1 cellular context compared by ENCODE assay signal in the genomic region with DNA sequence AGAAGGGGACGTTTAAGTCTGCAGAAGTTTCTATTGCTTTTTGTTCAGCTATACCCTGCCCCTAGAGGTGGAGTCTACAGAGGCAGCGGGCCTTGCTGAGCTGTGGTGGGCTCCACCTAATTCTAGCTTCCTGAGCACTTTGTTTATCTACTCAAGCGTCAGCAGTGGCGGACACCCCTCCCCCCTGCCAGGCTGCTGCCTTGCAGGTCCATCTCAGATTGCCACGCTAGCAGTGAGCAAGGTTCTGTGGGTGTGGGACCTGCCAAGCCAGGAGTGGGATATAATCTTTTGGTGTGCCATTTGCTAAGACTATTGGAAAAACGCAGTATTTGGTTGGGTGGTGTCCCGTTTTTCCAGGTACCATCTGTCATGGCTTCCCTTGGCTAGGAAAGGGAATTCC.
A peak's percentile ranks its signal among the peaks of the same experiment; 100 is the strongest.
TF ChIP-seq lines count a peak whose summit lies in the region.

No MANE protein-coding gene starts in this region.

TF ChIP-seq in K562, 482 proteins besides CTCF, POLR2A, EP300 and RAD21 (continued from another document):
- TF ChIP-seq CTBP1 (IDR thresholded peaks at IDR 0.05; ENCODE audit: borderline replicate concordance): peak; percentile 24; the same call in 1 of the 2 replicates
- TF ChIP-seq SIRT6 (IDR thresholded peaks at IDR 0.05; ENCODE audit: low read depth, low read length): no peak
- TF ChIP-seq ILF3 (IDR thresholded peaks at IDR 0.05; ENCODE audit: borderline replicate concordance): no peak
- TF ChIP-seq, protein P1, sequence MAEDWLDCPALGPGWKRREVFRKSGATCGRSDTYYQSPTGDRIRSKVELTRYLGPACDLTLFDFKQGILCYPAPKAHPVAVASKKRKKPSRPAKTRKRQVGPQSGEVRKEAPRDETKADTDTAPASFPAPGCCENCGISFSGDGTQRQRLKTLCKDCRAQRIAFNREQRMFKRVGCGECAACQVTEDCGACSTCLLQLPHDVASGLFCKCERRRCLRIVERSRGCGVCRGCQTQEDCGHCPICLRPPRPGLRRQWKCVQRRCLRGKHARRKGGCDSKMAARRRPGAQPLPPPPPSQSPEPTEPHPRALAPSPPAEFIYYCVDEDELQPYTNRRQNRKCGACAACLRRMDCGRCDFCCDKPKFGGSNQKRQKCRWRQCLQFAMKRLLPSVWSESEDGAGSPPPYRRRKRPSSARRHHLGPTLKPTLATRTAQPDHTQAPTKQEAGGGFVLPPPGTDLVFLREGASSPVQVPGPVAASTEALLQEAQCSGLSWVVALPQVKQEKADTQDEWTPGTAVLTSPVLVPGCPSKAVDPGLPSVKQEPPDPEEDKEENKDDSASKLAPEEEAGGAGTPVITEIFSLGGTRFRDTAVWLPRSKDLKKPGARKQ (CRISPR knock-in tag; IDR thresholded peaks at IDR 0.05): no peak
- TF ChIP-seq, protein P2, sequence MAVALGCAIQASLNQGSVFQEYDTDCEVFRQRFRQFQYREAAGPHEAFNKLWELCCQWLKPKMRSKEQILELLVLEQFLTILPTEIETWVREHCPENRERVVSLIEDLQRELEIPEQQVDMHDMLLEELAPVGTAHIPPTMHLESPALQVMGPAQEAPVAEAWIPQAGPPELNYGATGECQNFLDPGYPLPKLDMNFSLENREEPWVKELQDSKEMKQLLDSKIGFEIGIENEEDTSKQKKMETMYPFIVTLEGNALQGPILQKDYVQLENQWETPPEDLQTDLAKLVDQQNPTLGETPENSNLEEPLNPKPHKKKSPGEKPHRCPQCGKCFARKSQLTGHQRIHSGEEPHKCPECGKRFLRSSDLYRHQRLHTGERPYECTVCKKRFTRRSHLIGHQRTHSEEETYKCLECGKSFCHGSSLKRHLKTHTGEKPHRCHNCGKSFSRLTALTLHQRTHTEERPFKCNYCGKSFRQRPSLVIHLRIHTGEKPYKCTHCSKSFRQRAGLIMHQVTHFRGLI (CRISPR knock-in tag; IDR thresholded peaks at IDR 0.05): no peak
- TF ChIP-seq TARDBP (IDR thresholded peaks at IDR 0.05): no peak
- TF ChIP-seq CBFA2T3 (IDR thresholded peaks at IDR 0.05): 0 out of 2 replicates have a peak, but pooled peaks have one; percentile 39
- no peak for TF ChIP-seq SMARCE1 (IDR thresholded peaks at IDR 0.05)
- no peak for TF ChIP-seq KDM1A (IDR thresholded peaks at IDR 0.05)
- no peak for TF ChIP-seq MAFF (IDR thresholded peaks at IDR 0.05; ENCODE audit: low read length)
- TF ChIP-seq CREB1 (IDR thresholded peaks at IDR 0.05): peak; percentile 35; the same call in 1 of the 2 replicates
- no peak for TF ChIP-seq CREB1 (CRISPR knock-in tag; IDR thresholded peaks at IDR 0.05)
- no peak for TF ChIP-seq ZNF224 (CRISPR knock-in tag; IDR thresholded peaks at IDR 0.05)
- TF ChIP-seq, protein P3, sequence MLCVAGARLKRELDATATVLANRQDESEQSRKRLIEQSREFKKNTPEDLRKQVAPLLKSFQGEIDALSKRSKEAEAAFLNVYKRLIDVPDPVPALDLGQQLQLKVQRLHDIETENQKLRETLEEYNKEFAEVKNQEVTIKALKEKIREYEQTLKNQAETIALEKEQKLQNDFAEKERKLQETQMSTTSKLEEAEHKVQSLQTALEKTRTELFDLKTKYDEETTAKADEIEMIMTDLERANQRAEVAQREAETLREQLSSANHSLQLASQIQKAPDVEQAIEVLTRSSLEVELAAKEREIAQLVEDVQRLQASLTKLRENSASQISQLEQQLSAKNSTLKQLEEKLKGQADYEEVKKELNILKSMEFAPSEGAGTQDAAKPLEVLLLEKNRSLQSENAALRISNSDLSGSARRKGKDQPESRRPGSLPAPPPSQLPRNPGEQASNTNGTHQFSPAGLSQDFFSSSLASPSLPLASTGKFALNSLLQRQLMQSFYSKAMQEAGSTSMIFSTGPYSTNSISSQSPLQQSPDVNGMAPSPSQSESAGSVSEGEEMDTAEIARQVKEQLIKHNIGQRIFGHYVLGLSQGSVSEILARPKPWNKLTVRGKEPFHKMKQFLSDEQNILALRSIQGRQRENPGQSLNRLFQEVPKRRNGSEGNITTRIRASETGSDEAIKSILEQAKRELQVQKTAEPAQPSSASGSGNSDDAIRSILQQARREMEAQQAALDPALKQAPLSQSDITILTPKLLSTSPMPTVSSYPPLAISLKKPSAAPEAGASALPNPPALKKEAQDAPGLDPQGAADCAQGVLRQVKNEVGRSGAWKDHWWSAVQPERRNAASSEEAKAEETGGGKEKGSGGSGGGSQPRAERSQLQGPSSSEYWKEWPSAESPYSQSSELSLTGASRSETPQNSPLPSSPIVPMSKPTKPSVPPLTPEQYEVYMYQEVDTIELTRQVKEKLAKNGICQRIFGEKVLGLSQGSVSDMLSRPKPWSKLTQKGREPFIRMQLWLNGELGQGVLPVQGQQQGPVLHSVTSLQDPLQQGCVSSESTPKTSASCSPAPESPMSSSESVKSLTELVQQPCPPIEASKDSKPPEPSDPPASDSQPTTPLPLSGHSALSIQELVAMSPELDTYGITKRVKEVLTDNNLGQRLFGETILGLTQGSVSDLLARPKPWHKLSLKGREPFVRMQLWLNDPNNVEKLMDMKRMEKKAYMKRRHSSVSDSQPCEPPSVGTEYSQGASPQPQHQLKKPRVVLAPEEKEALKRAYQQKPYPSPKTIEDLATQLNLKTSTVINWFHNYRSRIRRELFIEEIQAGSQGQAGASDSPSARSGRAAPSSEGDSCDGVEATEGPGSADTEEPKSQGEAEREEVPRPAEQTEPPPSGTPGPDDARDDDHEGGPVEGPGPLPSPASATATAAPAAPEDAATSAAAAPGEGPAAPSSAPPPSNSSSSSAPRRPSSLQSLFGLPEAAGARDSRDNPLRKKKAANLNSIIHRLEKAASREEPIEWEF (CRISPR knock-in tag; IDR thresholded peaks at IDR 0.05): no peak
- no peak for TF ChIP-seq ATF1 (CRISPR knock-in tag; IDR thresholded peaks at IDR 0.05)
- TF ChIP-seq ATF1 (tag; IDR thresholded peaks at IDR 0.05): peak; percentile 62; the same call in 1 of the 2 replicates
